ENCODE assay signal across 8 cellular contexts in genomic region chr9:33264473-33265177, GRCh38.
DNase-seq lines count a peak whose midpoint lies in the region; ATAC-seq and TF ChIP-seq lines count a peak whose summit lies in the region.

Gene BAG1 (minus strand): TSS chr9:33264708.
Gene CHMP5 (plus strand): TSS chr9:33265049. CDS start chr9:33265079, 30 bp downstream.

- DNase-seq in NCI-H748 (lab: John Stamatoyannopoulos, UW; ENCODE audit: unreplicated experiment) (peak; percentile 99), dedifferentiated amniotic fluid mesenchymal stem cell (ENCODE audit: extremely low spot score) (peak; percentile 100), left kidney (ENCODE audit: low read depth, low spot score) (peak; percentile 100)
- DNase-seq in activated CD4-positive, alpha-beta T cell treated with anti-CD3 and anti-CD28 coated beads, Interleukin-2, amount 50 U/mL, for 1 hour, result peak; percentile 100
- peak; percentile 100 for DNase-seq in stimulated activated CD4-positive, alpha-beta T cell treated with anti-CD3 and anti-CD28 coated beads, Interleukin-2, amount 100 ng/mL, for 24 hours

- peak; percentile 27 for TF ChIP-seq CTCF in C4-2B (conservative IDR thresholded peaks at IDR 0.05)

- ATAC-seq in GM19351 (IDR thresholded peaks at IDR 0.05; ENCODE audit: unreplicated experiment), result peak; percentile 70
- ATAC-seq in HG03521 (IDR thresholded peaks at IDR 0.05; ENCODE audit: unreplicated experiment), result peak; percentile 83

- peak within 1 kb of the TSS; percentile 93 for H3K27ac ChIP-seq in C4-2B

Comparison
In these comparisons a context has a peak if more than half of its experiments do, and no peak if none do; other contexts are left out.
1. Peak in every context shown above with its lines: DNase-seq, ATAC-seq and H3K27ac ChIP-seq.